Comparison of ENCODE assay signal across 12 cellular contexts in the genomic region with DNA sequence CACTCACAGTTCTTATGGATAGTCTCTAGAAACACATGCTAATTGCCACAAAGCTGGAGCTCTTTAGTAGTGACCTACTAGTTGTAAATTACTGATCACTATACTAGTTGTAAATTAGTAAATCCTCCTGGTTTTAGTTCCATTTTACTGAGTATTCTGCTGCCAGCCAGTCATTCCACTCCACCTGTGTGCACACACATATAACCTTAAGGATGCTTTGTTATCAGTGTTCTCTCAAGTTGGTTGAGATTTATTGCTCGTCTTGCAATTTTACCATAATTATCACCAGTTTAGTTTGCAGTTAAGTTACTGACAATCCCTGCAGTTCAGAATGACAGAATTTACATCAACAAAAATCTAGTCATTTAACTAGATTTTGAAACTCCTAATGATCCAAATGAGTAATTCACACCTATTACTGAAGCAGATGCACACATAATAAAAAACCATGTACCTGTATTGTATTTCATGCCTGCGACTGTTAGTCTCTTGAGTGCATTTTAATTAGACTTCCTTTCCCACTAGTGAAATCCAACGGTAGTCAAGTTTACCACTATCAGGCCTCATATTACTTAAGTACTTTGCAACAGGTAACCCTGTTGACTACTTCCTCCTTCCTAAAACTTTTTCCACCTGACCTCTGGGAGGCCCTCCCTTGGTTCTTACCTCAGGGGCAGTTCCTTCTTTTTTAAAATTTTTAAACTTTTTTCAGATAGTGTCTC. TPM values are rescaled to one million over a fixed set of nuclear protein-coding genes. Genes with fewer than 3 reads are reported as not detected.
DNase-seq lines count a peak whose midpoint lies in the region; ATAC-seq and TF ChIP-seq lines count a peak whose summit lies in the region.
"Had no signal": no experiment of that assay in that cellular context is flagged by ENCODE, and none has a peak within 500 bp of the region (broad histone marks: within the 10 kb centered on the region; RNA-seq: fewer than 3 reads in every experiment).

No MANE protein-coding gene starts in this region.

- intact Hi-C loops in MCF 10A (cut with micrococcal nuclease) (no loop called here), breast epithelium (cut with DNase I; ENCODE audit: low total_unique reads) (no loop called here), dorsolateral prefrontal cortex (cut with DNase I) (no loop called here)

- no peaks in the 10 kb centered on the region for H3K27me3 ChIP-seq in breast epithelium
- no peaks in the 10 kb centered on the region for H3K27me3 ChIP-seq in dorsolateral prefrontal cortex
- H3K27me3 ChIP-seq in subcutaneous abdominal adipose tissue (ENCODE audit: control insufficient read depth in 5 of 5, insufficient read depth in 4 of 5, low read length in 5 of 5) = no peaks in the 10 kb centered on the region
- H3K27me3 ChIP-seq: right atrium auricular region had no signal

- ATAC-seq in GM21576 (IDR thresholded peaks at IDR 0.05; ENCODE audit: unreplicated experiment) = no peak
- ATAC-seq: left ventricle myocardium superior had no signal

- H3K4me1 ChIP-seq in breast epithelium (no peaks in the 10 kb centered on the region), subcutaneous abdominal adipose tissue (ENCODE audit: control insufficient read depth in 5 of 5, insufficient read depth in 5 of 5, low read length in 5 of 5) (peaks cover 1 to 87% (median 59%) of the 10 kb centered on the region in 5 donors)

- H3K4me3 Mint-ChIP-seq in MCF 10A (ENCODE audit: unreplicated experiment) = no peak overlapping the region

- TF ChIP-seq CTCF in MCF 10A (IDR thresholded peaks at IDR 0.05; ENCODE audit: unreplicated experiment) (no peak), breast epithelium (IDR thresholded peaks at IDR 0.05) (no peak), dorsolateral prefrontal cortex (IDR thresholded peaks at IDR 0.05 in 54 of 56, conservative IDR thresholded peaks at IDR 0.05 in 2 of 56; ENCODE audit: low read depth in 1 of 56, partially characterized antibody in 56 of 56) (no peak), GM20000 (IDR thresholded peaks at IDR 0.05; ENCODE audit: extremely low read depth, missing control alignments) (no peak)

- peak overlapping the region; percentile 89 for H3K27ac Mint-ChIP-seq in MCF 10A (ENCODE audit: low read depth, unreplicated experiment)

- peaks cover 60% of the 10 kb centered on the region for H3K4me1 Mint-ChIP-seq in MCF 10A (ENCODE audit: insufficient read depth, unreplicated experiment)

- H3K27me3 Mint-ChIP-seq in MCF 10A (ENCODE audit: insufficient read depth, unreplicated experiment) = no peaks in the 10 kb centered on the region

- H3K27ac ChIP-seq in breast epithelium = peak overlapping the region in 1 of 2 donors; percentile 44
- H3K27ac ChIP-seq in dorsolateral prefrontal cortex = peak overlapping the region in 31 of 59 donors; percentile 2 to 78 (median 64)
- H3K27ac ChIP-seq in subcutaneous abdominal adipose tissue (ENCODE audit: low read depth, low read length) = peak overlapping the region; percentile 74

- no peaks in the 10 kb centered on the region for H3K9me3 Mint-ChIP-seq in MCF 10A (ENCODE audit: unreplicated experiment)

- POLR2A ChIA-PET in MCF 10A (lab: Yijun Ruan, JAX) = interaction anchor here (0.5 to 7.5 kb wide), 7 partner anchors 8 to 291 kb away, joined by 3 to 104 read pairs (median 4); a partner anchor contains a TSS

- H3K9ac ChIP-seq in subcutaneous abdominal adipose tissue (ENCODE audit: low read length in 5 of 5) = no peak overlapping the region

- no peak for DNase-seq in MCF 10A (ENCODE audit: unreplicated experiment)
- no peak for DNase-seq in breast epithelium (ENCODE audit: low spot score in 2 of 2)
- peak; percentile 39 for DNase-seq in NAMALWA (ENCODE audit: low spot score)
- DNase-seq in dorsolateral prefrontal cortex = no peak
- no peak for DNase-seq in GM20000 (ENCODE audit: low spot score)
- no peak for DNase-seq in ureter (ENCODE audit: low spot score)
- DNase-seq: foreskin fibroblast, left ventricle myocardium superior, NCI-H1417 treated with DMSO at 0.1 percent for 48 hours had no signal

- H3K9me3 ChIP-seq in breast epithelium (no peaks in the 10 kb centered on the region), subcutaneous abdominal adipose tissue (ENCODE audit: control insufficient read depth in 5 of 5, low read length in 5 of 5) (no peaks in the 10 kb centered on the region)
- H3K9me3 ChIP-seq: right atrium auricular region had no signal

- CTCF ChIA-PET in MCF 10A (lab: Yijun Ruan, JAX) = interaction anchor here (0.5 kb wide), 1 partner anchor 96 kb away, joined by 3 read pairs; no protein-coding TSS in a partner anchor

- no peak for TF ChIP-seq POLR2A in breast epithelium (IDR thresholded peaks at IDR 0.05)

- peaks cover 52% of the 10 kb centered on the region for H3K36me3 Mint-ChIP-seq in MCF 10A (ENCODE audit: insufficient read depth, unreplicated experiment)

- BruUV-seq in MCF 10A (replicated peaks; lab: Mats Ljungman, UMichigan) = no TSS peak

- H3K4me3 ChIP-seq in breast epithelium = no peak overlapping the region
- no peak overlapping the region for H3K4me3 ChIP-seq in dorsolateral prefrontal cortex
- H3K4me3 ChIP-seq in subcutaneous abdominal adipose tissue (ENCODE audit: low read depth in 1 of 5, low read length in 5 of 5) = no peak overlapping the region
- H3K4me3 ChIP-seq: right atrium auricular region had no signal

- no peaks in the 10 kb centered on the region for H3K36me3 ChIP-seq in breast epithelium
- peaks cover 24 to 41% (median 39%) of the 10 kb centered on the region in 5 donors for H3K36me3 ChIP-seq in subcutaneous abdominal adipose tissue (ENCODE audit: control insufficient read depth in 5 of 5, insufficient read depth in 5 of 5, low read length in 5 of 5)

RNA-seq across cellular contexts. Expression of a gene that starts 7.6 kb away (rescaled TPM):
- total RNA-seq in MCF 10A (2022) (4,896 and 5,827 TPM in 2 replicates), breast epithelium (1,000 to 10,000 TPM; 3,213 to 3,932 (median 3,461) TPM), dorsolateral prefrontal cortex (1,000 to 10,000 TPM in 26 of 120 experiments, 100 to 1,000 TPM in 94; 620 to 1,435 (median 896) TPM), ureter (4,913 TPM)
